In the genomic region with DNA sequence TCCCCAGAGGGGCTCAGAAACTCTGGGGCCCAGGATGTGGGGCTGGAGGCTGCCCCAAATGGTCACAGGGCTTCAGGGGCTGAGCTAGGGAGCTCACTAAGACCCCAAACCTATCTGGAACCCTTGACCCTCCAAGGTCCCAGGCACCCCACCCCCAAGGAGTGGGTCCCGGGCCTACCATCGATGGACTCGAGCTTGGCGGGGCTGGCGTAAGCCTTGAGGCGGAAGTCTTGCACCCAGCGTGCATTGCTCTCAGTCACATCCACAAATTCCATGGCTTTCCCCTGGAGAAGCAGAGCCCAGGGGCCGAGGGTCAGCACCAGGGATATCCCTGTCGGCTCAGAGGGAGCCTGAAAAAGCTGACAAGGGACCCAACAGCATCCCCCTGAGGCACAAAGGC, we compare ENCODE assay signal across 16 cellular contexts. TPM values are rescaled to one million over a fixed set of nuclear protein-coding genes. Genes with fewer than 3 reads are reported as not detected.
"Had no signal": no experiment of that assay in that cellular context is flagged by ENCODE, and none has a peak within 500 bp of the region (broad histone marks: within the 10 kb centered on the region; RNA-seq: fewer than 3 reads in every experiment).

No MANE protein-coding gene starts in this region.

- H3K4me3 ChIP-seq: body of pancreas, spleen, uterus had no signal

- DNase-seq: activated CD4-positive, alpha-beta memory T cell treated with anti-CD3 and anti-CD28 coated beads for 36 hours; activated effector memory CD4-positive, alpha-beta T cell treated with Interleukin-2 at 50 U/mL for 16 hours; activated naive CD4-positive, alpha-beta T cell treated with anti-CD3 and anti-CD28 coated beads, Interleukin-2, amount 50 U/mL, for 16 hours; activated T-cell treated with anti-CD3 and anti-CD28 coated beads, Interleukin-2, amount 50 U/mL, for 4 hours; body of pancreas; effector memory CD8-positive, alpha-beta T cell; foreskin keratinocyte; spleen; stimulated activated naive CD8-positive, alpha-beta T cell treated with anti-CD3 and anti-CD28 coated beads, Interleukin-15, amount 100 ng/mL, for 72 hours; T-cell; T-helper 9 cell; uterus had no signal

- H3K36me3 ChIP-seq: uterus had no signal

- ATAC-seq: activated CD4-positive, CD25-positive, alpha-beta regulatory T cell treated with anti-CD3 and anti-CD28 coated beads, Interleukin-2, amount 50 U/mL, for 24 hours; activated T-cell treated with anti-CD3 and anti-CD28 coated beads, Interleukin-2, amount 50 U/mL, for 4 hours; body of pancreas; effector memory CD8-positive, alpha-beta T cell; foreskin keratinocyte; sciatic nerve; stimulated activated naive CD8-positive, alpha-beta T cell treated with anti-CD3 and anti-CD28 coated beads, Interleukin-15, amount 100 ng/mL, for 72 hours; T-cell had no signal

- H3K27ac ChIP-seq: body of pancreas, foreskin keratinocyte, spleen, uterus had no signal

- H3K27me3 ChIP-seq: body of pancreas, foreskin keratinocyte, spleen, uterus had no signal

- H3K9me3 ChIP-seq: body of pancreas, spleen, uterus had no signal

RNA-seq across cellular contexts. Expression of gene CEND1, which starts 16.1 kb away (rescaled TPM):
- total RNA-seq: foreskin keratinocyte, liver, mesenteric fat pad, sciatic nerve had no signal
- polyA plus RNA-seq: liver had no signal
